ENCODE assay signal across 35 cellular contexts in the genomic region with DNA sequence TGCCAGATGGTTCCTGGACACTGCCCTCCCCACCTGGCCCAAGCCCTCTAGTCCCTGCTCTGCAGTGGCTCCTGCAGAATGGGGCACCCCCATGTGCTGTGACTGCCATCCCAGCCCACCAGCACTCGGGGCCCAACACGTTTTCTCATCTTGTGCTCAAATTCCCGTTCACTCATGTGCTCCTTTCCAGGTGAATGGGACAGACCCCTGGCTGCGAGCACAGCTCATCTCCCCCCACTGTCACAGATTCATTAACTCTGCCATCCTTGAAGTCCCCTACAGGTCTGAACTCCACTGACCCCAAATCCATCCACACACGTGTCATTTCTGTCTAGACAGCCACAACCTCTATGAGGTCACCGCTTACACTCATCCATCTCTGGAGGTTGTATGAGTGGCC. TPM values are rescaled to one million over a fixed set of nuclear protein-coding genes. Genes with fewer than 3 reads are reported as not detected.
"Had no signal": no experiment of that assay in that cellular context is flagged by ENCODE, and none has a peak within 500 bp of the region (broad histone marks: within the 10 kb centered on the region; RNA-seq: fewer than 3 reads in every experiment).

No MANE protein-coding gene starts in this region.

- H3K4me1 Mint-ChIP-seq: activated CD4-positive, alpha-beta T cell treated with anti-CD3 and anti-CD28 coated beads, Interleukin-2, amount 10 ng/mL, durations not matched to agents 24 days and 14 days; activated naive CD8-positive, alpha-beta T cell treated with anti-CD3 and anti-CD28 coated beads for 36 hours; activated T-helper 17 cell treated with anti-CD3 and anti-CD28 coated beads, Interleukin-2, amount 50 U/mL, for 72 hours; central memory CD8-positive, alpha-beta T cell had no signal

- H3K4me3 ChIP-seq: SJCRH30, SK-N-MC had no signal

- H3K9me3 ChIP-seq: SJCRH30 had no signal

- H3K9me3 Mint-ChIP-seq: activated CD8-positive, alpha-beta T cell treated with anti-CD3 and anti-CD28 coated beads for 36 hours; central memory CD8-positive, alpha-beta T cell had no signal

- H3K27ac Mint-ChIP-seq: activated CD4-positive, alpha-beta T cell treated with anti-CD3 and anti-CD28 coated beads, Interleukin-2, amount 10 ng/mL, durations not matched to agents 24 days and 14 days; activated CD8-positive, alpha-beta T cell treated with anti-CD3 and anti-CD28 coated beads for 36 hours; activated naive CD8-positive, alpha-beta T cell treated with anti-CD3 and anti-CD28 coated beads for 36 hours; activated T-cell treated with anti-CD3 and anti-CD28 coated beads, Interleukin-2, amount 50 U/mL, for 72 hours; activated T-helper 17 cell treated with anti-CD3 and anti-CD28 coated beads, Interleukin-2, amount 50 U/mL, for 72 hours had no signal

- H3K4me1 ChIP-seq: SJCRH30 had no signal

- H3K27me3 ChIP-seq: brain microvascular endothelial cell, SJCRH30 had no signal

- ATAC-seq: activated CD8-positive, alpha-beta T cell treated with anti-CD3 and anti-CD28 coated beads for 36 hours; activated T-helper 17 cell treated with anti-CD3 and anti-CD28 coated beads, Interleukin-2, amount 50 U/mL, for 72 hours had no signal

- H3K36me3 Mint-ChIP-seq: activated naive CD8-positive, alpha-beta T cell treated with anti-CD3 and anti-CD28 coated beads for 36 hours had no signal

- H3K27ac ChIP-seq: brain microvascular endothelial cell, SJCRH30, SK-N-MC, WERI-Rb-1 had no signal

- H3K4me3 Mint-ChIP-seq: activated CD4-positive, alpha-beta T cell treated with anti-CD3 and anti-CD28 coated beads, Interleukin-2, amount 10 ng/mL, durations not matched to agents 24 days and 14 days; activated CD8-positive, alpha-beta T cell treated with anti-CD3 and anti-CD28 coated beads for 36 hours; activated naive CD8-positive, alpha-beta T cell treated with anti-CD3 and anti-CD28 coated beads for 36 hours; activated T-cell treated with anti-CD3 and anti-CD28 coated beads, Interleukin-2, amount 50 U/mL, for 72 hours; activated T-helper 17 cell treated with anti-CD3 and anti-CD28 coated beads, Interleukin-2, amount 50 U/mL, for 72 hours; central memory CD8-positive, alpha-beta T cell had no signal

- H3K36me3 ChIP-seq: brain microvascular endothelial cell, SJCRH30, WERI-Rb-1 had no signal

- DNase-seq: activated CD4-positive, alpha-beta T cell treated with anti-CD3 and anti-CD28 coated beads, Interleukin-2, amount 10 ng/mL, durations not matched to agents 24 days and 14 days; activated CD4-positive, alpha-beta T cell treated with anti-CD3 and anti-CD28 coated beads, Interleukin-2, amount 50 U/mL, for 4 hours; activated CD4-positive, CD25-positive, alpha-beta regulatory T cell; activated CD8-positive, alpha-beta T cell treated with anti-CD3 and anti-CD28 coated beads for 36 hours; activated effector memory CD4-positive, alpha-beta T cell treated with anti-CD3 and anti-CD28 coated beads, Interleukin-2, amount 50 U/mL, for 16 hours; activated naive CD4-positive, alpha-beta T cell; activated naive CD4-positive, alpha-beta T cell treated with anti-CD3 and anti-CD28 coated beads, Interleukin-2, amount 50 U/mL, for 16 hours; activated naive CD8-positive, alpha-beta T cell treated with anti-CD3 and anti-CD28 coated beads for 36 hours; activated T-cell treated with anti-CD3 and anti-CD28 coated beads, Interleukin-2, amount 50 U/mL, for 1 hour; activated T-cell treated with anti-CD3 and anti-CD28 coated beads, Interleukin-2, amount 50 U/mL, for 72 hours; amniotic stem cell; brain microvascular endothelial cell; NCI-H1092 treated with DMSO at 0.1 percent for 48 hours; NCI-H1417; NCI-H146; NCI-H187; NCI-H2029 treated with DMSO at 0.1 percent for 48 hours; NCI-H2107; NCI-H2171; NCI-H510A; NCI-H526; NCI-H748 treated with DMSO at 0.1 percent for 48 hours; NK-92 treated with Interleukin-12 subunit alpha and Interleukin-12 subunit beta, amount 100 ng/mL, for 24 hours; SHP77; SJCRH30; T1000; WERI-Rb-1 had no signal

RNA-seq across cellular contexts. Expression of a gene that starts 23.6 kb away (rescaled TPM):
- total RNA-seq: activated CD4-positive, alpha-beta T cell treated with anti-CD3 and anti-CD28 coated beads, Interleukin-2, amount 10 ng/mL, durations not matched to agents 24 days and 14 days; activated CD8-positive, alpha-beta memory T cell treated with anti-CD3 and anti-CD28 coated beads for 36 hours; activated CD8-positive, alpha-beta T cell treated with anti-CD3 and anti-CD28 coated beads for 36 hours; activated naive CD8-positive, alpha-beta T cell treated with anti-CD3 and anti-CD28 coated beads for 36 hours; activated T-cell treated with anti-CD3 and anti-CD28 coated beads, Interleukin-2, amount 50 U/mL, for 72 hours; activated T-helper 17 cell treated with anti-CD3 and anti-CD28 coated beads, Interleukin-2, amount 50 U/mL, for 72 hours; aorta; OCI-LY7; SJCRH30; T-helper 1 cell treated with Interleukin-12 subunit alpha and Interleukin-12 subunit beta and Interleukin-4 antibody, amounts not matched to agents 30 ng/mL and 1 ng/mL, for 36 hours; T-helper 2 cell treated with Interferon-gamma antibody and Interleukin-4, amounts not matched to agents 100 ng/mL and 5 ng/mL, for 36 hours had no signal
- polyA plus RNA-seq: aorta had no signal
